ENCODE assay signal across 22 cellular contexts in the genomic region with DNA sequence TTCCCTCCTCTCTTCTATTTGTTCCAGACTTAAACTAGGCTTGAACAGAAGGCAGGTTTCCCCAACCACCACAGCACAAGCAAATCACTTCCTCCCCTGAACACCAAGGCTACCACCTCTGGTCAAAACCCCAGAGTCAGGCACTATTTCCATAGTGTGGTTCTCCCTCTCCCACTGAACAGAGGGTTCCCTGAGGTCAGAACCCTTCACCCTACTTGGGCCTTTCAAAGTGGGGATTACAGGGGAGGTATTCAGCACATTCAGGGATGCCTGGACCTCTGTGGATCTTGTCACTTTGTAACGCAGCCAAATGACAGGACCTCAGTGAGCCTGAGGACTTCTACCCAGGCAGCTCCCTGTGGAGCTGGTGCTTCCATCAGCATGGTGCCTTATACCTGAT.
DNase-seq lines count a peak whose midpoint lies in the region; ATAC-seq, FAIRE-seq and TF ChIP-seq lines count a peak whose summit lies in the region.
"Had no signal": no experiment of that assay in that cellular context is flagged by ENCODE, and none has a peak within 500 bp of the region (broad histone marks: within the 10 kb centered on the region; RNA-seq: fewer than 3 reads in every experiment).

No MANE protein-coding gene starts in this region.

- H3K27me3 ChIP-seq in heart right ventricle, result no peaks in the 10 kb centered on the region
- no peaks in the 10 kb centered on the region for H3K27me3 ChIP-seq in gastrocnemius medialis
- H3K27me3 ChIP-seq in upper lobe of right lung, result no peaks in the 10 kb centered on the region
- H3K27me3 ChIP-seq: dorsolateral prefrontal cortex had no signal

- in situ Hi-C loops in gastrocnemius medialis (cut with MboI; ENCODE audit: low sequenced_read_pairs in 4 of 4), result no loop called here

- no peak for FAIRE-seq in kidney (lab: Jason Lieb, UNC)
- FAIRE-seq in RCC 7860 (lab: Jason Lieb, UNC), result no peak
- FAIRE-seq: A549, G401.6 had no signal

- TF ChIP-seq CTCF in heart right ventricle (IDR thresholded peaks at IDR 0.05) (no peak), kidney (IDR thresholded peaks at IDR 0.05; ENCODE audit: borderline replicate concordance, extremely low read depth, insufficient read depth) (no peak), gastrocnemius medialis (IDR thresholded peaks at IDR 0.05 in 4 of 5, conservative IDR thresholded peaks at IDR 0.05 in 1 of 5) (no peak), upper lobe of right lung (IDR thresholded peaks at IDR 0.05) (no peak)

- H3K36me3 ChIP-seq in heart right ventricle (peaks cover 0 to 44% (median 30%) of the 10 kb centered on the region in 9 donors), kidney (ENCODE audit: control insufficient read depth in 1 of 2, insufficient read depth in 2 of 2, low read length in 2 of 2) (peaks cover 13 to 33% of the 10 kb centered on the region in 2 donors), gastrocnemius medialis (no peaks in the 10 kb centered on the region), upper lobe of right lung (peaks cover 22% of the 10 kb centered on the region)
- H3K36me3 ChIP-seq: HAP-1, SJCRH30, WERI-Rb-1 had no signal

- no peaks in the 10 kb centered on the region for H3K9me3 ChIP-seq in heart right ventricle
- H3K9me3 ChIP-seq in kidney (ENCODE audit: control insufficient read depth in 1 of 2, low read length in 2 of 2), result no peaks in the 10 kb centered on the region
- no peaks in the 10 kb centered on the region for H3K9me3 ChIP-seq in gastrocnemius medialis
- no peaks in the 10 kb centered on the region for H3K9me3 ChIP-seq in upper lobe of right lung
- H3K9me3 ChIP-seq: A549, HAP-1, SJCRH30 had no signal

- H3K4me3 ChIP-seq in heart right ventricle (no peak overlapping the region), kidney (ENCODE audit: low read length in 2 of 2) (no peak overlapping the region), gastrocnemius medialis (no peak overlapping the region), upper lobe of right lung (no peak overlapping the region)
- H3K4me3 ChIP-seq: A549, dorsolateral prefrontal cortex, HAP-1, SJCRH30 had no signal

- TF ChIP-seq POLR2A in gastrocnemius medialis (IDR thresholded peaks at IDR 0.05), result no peak

- intact Hi-C loops in heart right ventricle (cut with DNase I) (no loop called here), Right ventricle myocardium inferior (cut with DNase I) (no loop called here), kidney (cut with DNase I) (no loop called here), gastrocnemius medialis (cut with DNase I; ENCODE audit: low total_unique reads) (no loop called here), upper lobe of right lung (cut with DNase I) (no loop called here)

- no peak for DNase-seq in heart right ventricle
- no peak for DNase-seq in Right ventricle myocardium inferior (ENCODE audit: missing footprints)
- no peak for DNase-seq in kidney
- no peak for DNase-seq in gastrocnemius medialis
- no peak for DNase-seq in upper lobe of right lung
- DNase-seq in RCC 7860 (ENCODE audit: low spot score), result no peak
- DNase-seq in stimulated activated naive CD4-positive, alpha-beta T cell (lab: John Stamatoyannopoulos, UW), result no peak
- DNase-seq in HuH-7 (ENCODE audit: low spot score), result no peak
- DNase-seq: activated CD4-positive, alpha-beta memory T cell treated with anti-CD3 and anti-CD28 coated beads, Interleukin-2, amount 10 ng/mL, durations not matched to agents 7 days and 5 days; activated T-cell treated with anti-CD3 and anti-CD28 coated beads, Interleukin-2, amount 50 U/mL, for 1 hour; dorsolateral prefrontal cortex; glutamatergic neuron; KG1; NCI-H1048; NCI-H524; SJCRH30; stimulated activated CD4-positive, alpha-beta T cell treated with anti-CD3 and anti-CD28 coated beads, Interleukin-2, amount 100 ng/mL, for 48 hours; T-helper 17 cell; WERI-Rb-1 had no signal

- H3K9ac ChIP-seq in kidney (ENCODE audit: low read length in 2 of 2), result peak overlapping the region; percentile 49 to 64

- peaks cover 78 to 100% (median 99%) of the 10 kb centered on the region in 9 donors for H3K4me1 ChIP-seq in heart right ventricle
- peaks cover 92 to 94% of the 10 kb centered on the region in 2 donors for H3K4me1 ChIP-seq in kidney (ENCODE audit: control insufficient read depth in 1 of 2, insufficient read depth in 1 of 2, low read depth in 1 of 2, low read length in 2 of 2)
- H3K4me1 ChIP-seq in gastrocnemius medialis, result peaks cover 93 to 99% of the 10 kb centered on the region in 2 donors
- peaks cover 97% of the 10 kb centered on the region for H3K4me1 ChIP-seq in upper lobe of right lung
- H3K4me1 ChIP-seq: HAP-1, SJCRH30 had no signal

- WGBS in heart right ventricle, 2 donors, result 39 to 76% methylated on average over 1 of the region's 1 CpG

- peak overlapping the region; percentile 83 to 99 (median 94) for H3K27ac ChIP-seq in heart right ventricle
- peak overlapping the region; percentile 80 for H3K27ac ChIP-seq in kidney (ENCODE audit: low read depth in 2 of 2, low read length in 2 of 2)
- H3K27ac ChIP-seq in gastrocnemius medialis, result peak overlapping the region; percentile 87 to 94 (median 92)
- H3K27ac ChIP-seq in upper lobe of right lung, result peak overlapping the region; percentile 80
- H3K27ac ChIP-seq: SJCRH30, WERI-Rb-1 had no signal

- ATAC-seq in heart right ventricle, result no peak
- ATAC-seq in Right ventricle myocardium inferior, result no peak
- ATAC-seq in gastrocnemius medialis, result no peak
- ATAC-seq in upper lobe of right lung, result no peak
- ATAC-seq: T-helper 17 cell had no signal
